In the genomic region with DNA sequence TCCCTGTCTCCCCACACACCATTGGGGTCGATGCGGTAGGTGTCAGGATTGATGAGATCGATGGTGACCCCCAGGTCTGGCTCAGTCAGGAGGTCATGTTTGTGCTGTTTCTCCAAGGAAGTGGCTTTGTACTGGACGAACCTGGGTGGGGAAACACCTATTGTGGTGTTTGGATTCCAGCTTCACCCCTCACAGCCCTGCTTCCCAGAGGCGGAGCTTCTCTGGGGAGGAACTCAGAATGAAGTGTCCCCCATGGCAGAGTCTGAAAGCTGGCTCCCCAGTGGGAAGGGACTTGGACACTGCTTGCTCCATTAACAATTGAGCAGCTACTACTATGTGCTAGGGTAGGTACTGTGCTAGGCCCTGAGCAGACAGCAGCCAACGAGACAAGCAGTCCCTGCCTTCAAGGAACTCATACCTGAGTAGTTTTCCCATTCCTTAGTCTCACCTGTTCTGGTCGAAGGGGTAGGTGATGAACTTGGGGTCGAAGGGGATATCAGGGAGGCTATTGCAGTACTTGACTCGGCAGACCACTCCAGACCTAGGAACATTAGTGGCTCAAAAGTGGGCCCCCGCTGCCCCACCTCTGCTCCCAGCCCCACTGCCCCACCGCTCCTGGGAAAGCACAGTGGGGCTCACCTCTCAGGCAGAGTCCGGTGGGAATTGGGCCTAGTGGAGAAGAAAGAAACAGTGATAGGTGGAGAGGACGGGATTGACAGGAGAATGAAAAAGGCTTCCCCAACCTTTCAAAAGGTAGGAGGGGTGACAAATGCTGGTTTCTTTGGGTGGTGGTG, we compare ENCODE assay signal across 8 cellular contexts. TPM values are rescaled to one million over a fixed set of nuclear protein-coding genes. Genes with fewer than 3 reads are reported as not detected.
DNase-seq lines count a peak whose midpoint lies in the region; ATAC-seq and TF ChIP-seq lines count a peak whose summit lies in the region.

No MANE protein-coding gene starts in this region.

- no peaks in the 10 kb centered on the region for H3K27me3 Mint-ChIP-seq in activated CD4-positive, alpha-beta T cell treated with anti-CD3 and anti-CD28 coated beads, Interleukin-2, amount 10 ng/mL, durations not matched to agents 24 days and 14 days
- no peaks in the 10 kb centered on the region for H3K27me3 Mint-ChIP-seq in activated naive CD8-positive, alpha-beta T cell
- H3K27me3 Mint-ChIP-seq in immature natural killer cell (ENCODE audit: low read depth in 3 of 3) = peaks cover 3 to 13% (median 9%) of the 10 kb centered on the region in 3 donors

- H3K27ac Mint-ChIP-seq in activated CD4-positive, alpha-beta T cell treated with anti-CD3 and anti-CD28 coated beads, Interleukin-2, amount 10 ng/mL, durations not matched to agents 24 days and 14 days = peak overlapping the region; percentile 97
- peak overlapping the region; percentile 87 for H3K27ac Mint-ChIP-seq in activated naive CD8-positive, alpha-beta T cell
- H3K27ac Mint-ChIP-seq in immature natural killer cell = peak overlapping the region; percentile 97 to 99 (median 98)

- no peak for TF ChIP-seq CTCF in suprapubic skin (IDR thresholded peaks at IDR 0.05)

- peaks cover 27% of the 10 kb centered on the region for H3K4me1 Mint-ChIP-seq in activated CD4-positive, alpha-beta T cell treated with anti-CD3 and anti-CD28 coated beads, Interleukin-2, amount 10 ng/mL, durations not matched to agents 24 days and 14 days
- H3K4me1 Mint-ChIP-seq in activated naive CD8-positive, alpha-beta T cell (ENCODE audit: low read depth) = peaks cover 33% of the 10 kb centered on the region
- peaks cover 36% of the 10 kb centered on the region in 2 donors for H3K4me1 Mint-ChIP-seq in immature natural killer cell

- peaks cover 61% of the 10 kb centered on the region for H3K36me3 ChIP-seq in suprapubic skin

- H3K9me3 ChIP-seq in suprapubic skin = no peaks in the 10 kb centered on the region

- DNase-seq in activated CD4-positive, alpha-beta T cell treated with anti-CD3 and anti-CD28 coated beads, Interleukin-2, amount 10 ng/mL, durations not matched to agents 24 days and 14 days = no peak
- DNase-seq in activated CD4-positive, alpha-beta T cell treated with anti-CD3 and anti-CD28 coated beads for 48 hours = no peak
- no peak for DNase-seq in immature natural killer cell
- no peak for DNase-seq in suprapubic skin (ENCODE audit: low spot score in 2 of 2)
- DNase-seq in COR-L47 (lab: John Stamatoyannopoulos, UW) = no peak

- no peaks in the 10 kb centered on the region for H3K27me3 ChIP-seq in suprapubic skin

- H3K4me3 Mint-ChIP-seq in activated CD4-positive, alpha-beta T cell treated with anti-CD3 and anti-CD28 coated beads, Interleukin-2, amount 10 ng/mL, durations not matched to agents 24 days and 14 days = peak overlapping the region; percentile 98
- H3K4me3 Mint-ChIP-seq in activated naive CD8-positive, alpha-beta T cell = peak overlapping the region; percentile 93
- H3K4me3 Mint-ChIP-seq in immature natural killer cell = peak overlapping the region; percentile 94 to 98 (median 96)

- no peak for TF ChIP-seq EP300 in suprapubic skin (IDR thresholded peaks at IDR 0.05)

- H3K27ac ChIP-seq in suprapubic skin = peak overlapping the region; percentile 97

- H3K4me3 ChIP-seq in suprapubic skin = peak overlapping the region; percentile 77

- ATAC-seq in HG02798 (IDR thresholded peaks at IDR 0.05; ENCODE audit: poor library complexity, unreplicated experiment) (no peak), GM19351 (IDR thresholded peaks at IDR 0.05; ENCODE audit: unreplicated experiment) (no peak)

- peaks cover 47% of the 10 kb centered on the region for H3K36me3 Mint-ChIP-seq in activated CD4-positive, alpha-beta T cell treated with anti-CD3 and anti-CD28 coated beads, Interleukin-2, amount 10 ng/mL, durations not matched to agents 24 days and 14 days (ENCODE audit: low read depth)
- H3K36me3 Mint-ChIP-seq in activated naive CD8-positive, alpha-beta T cell = peaks cover 4% of the 10 kb centered on the region
- H3K36me3 Mint-ChIP-seq in immature natural killer cell = peaks cover 5 to 27% (median 10%) of the 10 kb centered on the region in 3 donors

- peaks cover 27% of the 10 kb centered on the region for H3K4me1 ChIP-seq in suprapubic skin

- TF ChIP-seq POLR2A in suprapubic skin (IDR thresholded peaks at IDR 0.05) = no peak

- H3K9me3 Mint-ChIP-seq in activated CD4-positive, alpha-beta T cell treated with anti-CD3 and anti-CD28 coated beads, Interleukin-2, amount 10 ng/mL, durations not matched to agents 24 days and 14 days = no peaks in the 10 kb centered on the region
- no peaks in the 10 kb centered on the region for H3K9me3 Mint-ChIP-seq in activated naive CD8-positive, alpha-beta T cell (ENCODE audit: low read depth)
- H3K9me3 Mint-ChIP-seq in immature natural killer cell = no peaks in the 10 kb centered on the region

- WGBS in suprapubic skin = 68% methylated on average over 11 of the region's 13 CpGs

- intact Hi-C loops in activated CD4-positive, alpha-beta T cell treated with anti-CD3 and anti-CD28 coated beads, Interleukin-2, amount 10 ng/mL, durations not matched to agents 24 days and 14 days (cut with micrococcal nuclease) = loop anchor here (2.0 kb wide), 2 partner anchors 39 to 41 kb away; no protein-coding TSS in a partner anchor

RNA-seq across cellular contexts. Expression of gene PAF1, which starts 1.1 kb away (rescaled TPM):
- total RNA-seq in activated CD4-positive, alpha-beta T cell treated with anti-CD3 and anti-CD28 coated beads, Interleukin-2, amount 10 ng/mL, durations not matched to agents 24 days and 14 days = 47.1 and 50.6 TPM in 2 replicates
- 10 to 100 TPM; 18.9 to 48.1 (median 31.6) TPM for polyA plus RNA-seq in immature natural killer cell
- 10 to 100 TPM; 24.8 to 42.4 (median 35.4) TPM for total RNA-seq in suprapubic skin

RNA-seq across cellular contexts. Expression of gene MED29, which starts 1.4 kb away (rescaled TPM):
- 36.0 and 38.7 TPM in 2 replicates for total RNA-seq in activated CD4-positive, alpha-beta T cell treated with anti-CD3 and anti-CD28 coated beads, Interleukin-2, amount 10 ng/mL, durations not matched to agents 24 days and 14 days
- 10 to 100 TPM; 41.6 to 64.7 (median 41.8) TPM for polyA plus RNA-seq in immature natural killer cell
- 10 to 100 TPM; 36.3 to 57.8 (median 48.0) TPM for total RNA-seq in suprapubic skin

RNA-seq across cellular contexts. Expression of gene ZFP36, which starts 16.8 kb away (rescaled TPM):
- total RNA-seq in activated CD4-positive, alpha-beta T cell treated with anti-CD3 and anti-CD28 coated beads, Interleukin-2, amount 10 ng/mL, durations not matched to agents 24 days and 14 days = 35.7 and 39.9 TPM in 2 replicates
- 100 to 1,000 TPM; 305 to 745 (median 318) TPM for polyA plus RNA-seq in immature natural killer cell
- total RNA-seq in suprapubic skin = 100 to 1,000 TPM; 426 to 850 (median 540) TPM

RNA-seq across cellular contexts. Expression of gene PLEKHG2, which starts 22.7 kb away (rescaled TPM):
- total RNA-seq in activated CD4-positive, alpha-beta T cell treated with anti-CD3 and anti-CD28 coated beads, Interleukin-2, amount 10 ng/mL, durations not matched to agents 24 days and 14 days = 42.0 and 46.1 TPM in 2 replicates
- polyA plus RNA-seq in immature natural killer cell = 1 to 10 TPM in 2 of 3 donors, not detected in 1; 3.7 to 4.3 TPM
- total RNA-seq in suprapubic skin = 10 to 100 TPM in 1 of 4 donors, 1 to 10 TPM in 3; 6.4 to 29.9 (median 7.7) TPM

RNA-seq across cellular contexts. Expression of gene RPS16, which starts 45.9 kb away (rescaled TPM):
- total RNA-seq in activated CD4-positive, alpha-beta T cell treated with anti-CD3 and anti-CD28 coated beads, Interleukin-2, amount 10 ng/mL, durations not matched to agents 24 days and 14 days = 2,597 and 2,671 TPM in 2 replicates
- 1,000 to 10,000 TPM in 1 of 3 donors, 100 to 1,000 TPM in 2; 733 to 1,627 (median 903) TPM for polyA plus RNA-seq in immature natural killer cell
- 1,000 to 10,000 TPM; 1,096 to 2,035 (median 1,787) TPM for total RNA-seq in suprapubic skin

Comparison
In these comparisons a context has a peak if more than half of its experiments do, and no peak if none do; other contexts are left out.
1. RNA of gene ZFP36, which starts 16.8 kb away (total RNA-seq): 426 to 850 TPM in suprapubic skin; 35.7 to 39.9 TPM in activated CD4-positive, alpha-beta T cell treated with anti-CD3 and anti-CD28 coated beads, Interleukin-2, amount 10 ng/mL, durations not matched to agents 24 days and 14 days; every median in the first group is over 10 times any median in the second.
2. Peak in every context shown above with its lines, with median percentiles within 50 percentile points of each other: H3K27ac Mint-ChIP-seq and H3K4me3 Mint-ChIP-seq.